ENCODE assay signal across 29 cellular contexts in the genomic region with DNA sequence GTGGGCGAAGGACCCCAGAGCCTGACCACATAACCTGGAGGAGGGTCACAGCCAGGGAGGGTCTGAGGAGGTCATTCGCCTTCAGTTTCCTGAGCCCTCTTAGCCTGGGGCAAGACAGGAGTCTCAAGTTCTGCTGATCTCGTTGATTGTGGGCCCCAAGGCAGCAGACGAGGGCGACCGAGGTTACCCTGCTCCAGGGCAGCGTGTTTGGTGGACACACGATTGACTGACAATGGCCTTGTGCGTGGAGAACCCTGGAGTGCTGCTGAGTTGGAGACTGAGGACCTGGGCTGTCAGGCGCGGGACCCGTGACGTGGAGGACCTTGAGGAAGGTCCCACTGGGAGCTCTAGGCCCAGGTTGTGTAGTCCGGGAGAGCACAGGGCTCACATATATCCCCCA. TPM values are rescaled to one million over a fixed set of nuclear protein-coding genes. Genes with fewer than 3 reads are reported as not detected.
"Had no signal": no experiment of that assay in that cellular context is flagged by ENCODE, and none has a peak within 500 bp of the region (broad histone marks: within the 10 kb centered on the region; RNA-seq: fewer than 3 reads in every experiment).

No MANE protein-coding gene starts in this region.

- H3K4me3 ChIP-seq: ascending aorta, cardiac muscle cell, colonic mucosa, testis, uterus had no signal

- DNase-seq: activated CD4-positive, alpha-beta T cell treated with anti-CD3 and anti-CD28 coated beads for 48 hours; activated CD4-positive, alpha-beta T cell treated with anti-CD3 and anti-CD28 coated beads, Interleukin-2, amount 50 U/mL, for 48 hours; activated CD8-positive, alpha-beta memory T cell treated with anti-CD3 and anti-CD28 coated beads, Interleukin-2, amount 50 U/mL, for 4 hours; activated effector memory CD4-positive, alpha-beta T cell treated with anti-CD3 and anti-CD28 coated beads, Interleukin-2, amount 50 U/mL, for 16 hours; activated naive CD4-positive, alpha-beta T cell treated with anti-CD3 and anti-CD28 coated beads for 36 hours; activated naive CD8-positive, alpha-beta T cell treated with anti-CD3 and anti-CD28 coated beads, Interleukin-2, amount 10 ng/mL, durations not matched to agents 7 days and 5 days; activated T-cell treated with anti-CD3 and anti-CD28 coated beads, Interleukin-2, amount 50 U/mL, for 1 hour; cerebellar nuclear complex; colonic mucosa; effector CD8-positive, alpha-beta T cell; glutamatergic neuron; hippocampal formation; left colon; midbrain; retina; stimulated activated naive CD8-positive, alpha-beta T cell treated with anti-CD3 and anti-CD28 coated beads, Interleukin-15, Interleukin-2, amounts not matched to agents 100 U/mL and 50 U/mL, for 24 hours; T-helper 9 cell; testis; uterus had no signal

- H3K27me3 Mint-ChIP-seq: progenitor cell of endocrine pancreas had no signal

- H3K4me1 ChIP-seq: ascending aorta, colonic mucosa, testis had no signal

- H3K27ac ChIP-seq: ascending aorta, colonic mucosa, testis, uterus, VCaP had no signal

- H3K27ac Mint-ChIP-seq: activated naive CD4-positive, alpha-beta T cell treated with anti-CD3 and anti-CD28 coated beads for 36 hours; activated naive CD8-positive, alpha-beta T cell treated with anti-CD3 and anti-CD28 coated beads, Interleukin-2, amount 10 ng/mL, durations not matched to agents 7 days and 5 days; activated T-helper 1 cell treated with anti-CD3 and anti-CD28 coated beads, Interleukin-12 subunit alpha, Interleukin-12 subunit beta, Interleukin-2, Interleukin-4 antibody, amounts not matched to agents 30 ng/mL and 10 ng/mL and 1 ng/mL, durations not matched to agents 14 hours and 24 hours and 36 hours; progenitor cell of endocrine pancreas; T-helper 1 cell treated with Interleukin-12 subunit alpha and Interleukin-12 subunit beta and Interleukin-4 antibody, amounts not matched to agents 30 μg/mL and 1 μg/mL, for 36 hours; type B pancreatic cell had no signal

- H3K4me3 Mint-ChIP-seq: activated naive CD4-positive, alpha-beta T cell treated with anti-CD3 and anti-CD28 coated beads for 36 hours; activated naive CD8-positive, alpha-beta T cell treated with anti-CD3 and anti-CD28 coated beads, Interleukin-2, amount 10 ng/mL, durations not matched to agents 7 days and 5 days; activated T-helper 1 cell treated with anti-CD3 and anti-CD28 coated beads, Interleukin-12 subunit alpha, Interleukin-12 subunit beta, Interleukin-2, Interleukin-4 antibody, amounts not matched to agents 30 ng/mL and 10 ng/mL and 1 ng/mL, durations not matched to agents 14 hours and 24 hours and 36 hours; brain; T-helper 1 cell treated with Interleukin-12 subunit alpha and Interleukin-12 subunit beta and Interleukin-4 antibody, amounts not matched to agents 30 μg/mL and 1 μg/mL, for 36 hours; type B pancreatic cell had no signal

- ATAC-seq: activated CD4-positive, CD25-positive, alpha-beta regulatory T cell treated with anti-CD3 and anti-CD28 coated beads, Interleukin-2, amount 50 U/mL, for 24 hours; naive thymus-derived CD8-positive, alpha-beta T cell; stimulated activated naive CD8-positive, alpha-beta T cell treated with anti-CD3 and anti-CD28 coated beads, Interleukin-15, Interleukin-2, amounts not matched to agents 100 U/mL and 50 U/mL, for 24 hours had no signal

- H3K36me3 Mint-ChIP-seq: activated naive CD8-positive, alpha-beta T cell treated with anti-CD3 and anti-CD28 coated beads, Interleukin-2, amount 10 ng/mL, durations not matched to agents 7 days and 5 days; brain; naive thymus-derived CD8-positive, alpha-beta T cell; type B pancreatic cell had no signal

- H3K36me3 ChIP-seq: ascending aorta, cardiac muscle cell, colonic mucosa, uterus had no signal

- H3K9me3 Mint-ChIP-seq: activated naive CD4-positive, alpha-beta T cell treated with anti-CD3 and anti-CD28 coated beads for 36 hours; activated naive CD8-positive, alpha-beta T cell treated with anti-CD3 and anti-CD28 coated beads, Interleukin-2, amount 10 ng/mL, durations not matched to agents 7 days and 5 days; activated T-helper 1 cell treated with anti-CD3 and anti-CD28 coated beads, Interleukin-12 subunit alpha, Interleukin-12 subunit beta, Interleukin-2, Interleukin-4 antibody, amounts not matched to agents 30 ng/mL and 10 ng/mL and 1 ng/mL, durations not matched to agents 14 hours and 24 hours and 36 hours; brain; naive thymus-derived CD8-positive, alpha-beta T cell; T-helper 1 cell treated with Interleukin-12 subunit alpha and Interleukin-12 subunit beta and Interleukin-4 antibody, amounts not matched to agents 30 μg/mL and 1 μg/mL, for 36 hours; type B pancreatic cell had no signal

- H3K27me3 ChIP-seq: ascending aorta, cardiac muscle cell, colonic mucosa, testis, uterus had no signal

- H3K9me3 ChIP-seq: ascending aorta, colonic mucosa, testis, uterus had no signal

RNA-seq across cellular contexts. Expression of a gene that starts 52.9 kb away (rescaled TPM):
- total RNA-seq: activated T-helper 1 cell treated with anti-CD3 and anti-CD28 coated beads, Interleukin-12 subunit alpha, Interleukin-12 subunit beta, Interleukin-2, Interleukin-4 antibody, amounts not matched to agents 30 ng/mL and 10 ng/mL and 1 ng/mL, durations not matched to agents 14 hours and 24 hours and 36 hours had no signal
